Comparison of ENCODE assay signal across 1 cellular context in the genomic region with DNA sequence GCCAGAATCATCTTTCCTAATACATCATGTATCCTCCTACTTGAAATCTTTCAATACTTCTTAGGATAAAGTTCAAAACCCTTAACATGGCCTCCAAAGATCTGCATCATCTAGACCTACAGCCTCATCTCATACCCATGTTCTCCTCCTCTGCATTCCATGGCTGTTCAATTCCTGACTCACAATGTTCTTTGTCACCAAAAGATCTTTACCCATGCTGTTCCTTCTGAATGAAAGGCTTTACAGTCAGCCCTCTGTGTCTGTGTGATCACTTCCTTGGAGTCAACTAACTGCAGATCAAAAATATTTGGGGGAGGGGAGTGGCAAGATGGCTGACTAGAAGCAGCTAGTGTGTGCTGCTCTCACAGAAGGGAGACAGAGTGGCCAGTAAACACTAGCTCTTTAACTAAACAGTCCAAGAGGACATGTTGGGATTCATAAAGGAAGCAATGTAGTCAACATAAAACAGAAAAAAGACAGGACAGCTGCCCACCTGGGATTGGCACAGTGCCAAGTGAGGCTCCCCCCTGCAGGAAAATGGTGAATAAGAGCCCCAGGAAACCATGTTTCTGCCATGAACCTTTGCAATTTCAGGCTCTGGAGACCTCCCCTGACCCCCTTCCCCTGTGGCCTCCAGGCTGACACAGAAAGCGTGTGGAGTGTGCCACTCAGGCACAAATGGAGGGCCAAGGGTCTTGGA.
A peak's percentile ranks its signal among the peaks of the same experiment; 100 is the strongest.
TF ChIP-seq lines count a peak whose summit lies in the region.

No MANE protein-coding gene starts in this region.

TF ChIP-seq in HepG2, 621 proteins besides CTCF, POLR2A, EP300 and RAD21:
- TF ChIP-seq TARDBP (CRISPR knock-in tag; IDR thresholded peaks at IDR 0.05) (no peak), LCORL (IDR thresholded peaks at IDR 0.05) (peak; percentile 89), LCORL (CRISPR knock-in tag; IDR thresholded peaks at IDR 0.05) (no peak)
